ENCODE assay signal across 1 cellular context in the genomic region with DNA sequence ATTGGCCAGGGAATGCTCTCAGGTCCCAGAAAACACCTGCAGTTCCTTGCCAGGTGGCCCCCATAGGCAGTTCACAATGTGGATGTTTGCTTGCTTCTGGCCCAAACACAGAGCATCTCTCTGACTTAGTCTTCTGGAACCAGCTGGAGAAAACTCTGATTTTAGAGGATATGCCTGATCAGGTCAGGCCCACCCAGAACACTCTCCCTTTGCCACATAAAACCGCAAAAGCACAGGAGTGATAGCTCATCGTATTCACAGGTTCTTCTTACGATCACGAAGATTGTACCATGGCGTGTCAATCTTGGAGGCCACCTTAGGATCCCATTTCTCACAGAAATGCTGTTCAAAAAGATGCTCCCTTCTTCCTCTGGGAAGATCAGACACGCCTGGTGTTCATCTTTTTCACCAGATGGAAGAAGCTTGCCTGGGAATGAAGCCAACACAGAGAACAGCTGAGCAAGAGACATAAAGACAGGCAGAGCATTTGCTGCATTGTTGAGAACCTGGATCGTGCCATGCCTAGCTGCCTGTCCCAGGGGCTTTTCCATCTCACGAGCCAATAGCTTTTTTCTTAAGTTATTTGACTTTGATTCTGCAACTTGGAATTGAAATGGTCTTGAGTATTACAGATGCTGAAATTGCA.
TF ChIP-seq lines count a peak whose summit lies in the region.

No MANE protein-coding gene starts in this region.

TF ChIP-seq in H1, 55 proteins besides CTCF, POLR2A, EP300 and RAD21:
- TF ChIP-seq JUN (IDR thresholded peaks at IDR 0.05; ENCODE audit: low read depth, low read length) (no peak), TEAD4 (IDR thresholded peaks at IDR 0.05; ENCODE audit: low read depth, low read length) (no peak), SP4 (IDR thresholded peaks at IDR 0.05; ENCODE audit: low read length) (no peak), HDAC6 (IDR thresholded peaks at IDR 0.05; ENCODE audit: low read depth, low read length) (no peak), BACH1 (IDR thresholded peaks at IDR 0.05; ENCODE audit: low read length) (no peak), NRF1 (IDR thresholded peaks at IDR 0.05; ENCODE audit: low read depth, low read length) (no peak)
